ENCODE assay signal across 19 cellular contexts in the genomic region with DNA sequence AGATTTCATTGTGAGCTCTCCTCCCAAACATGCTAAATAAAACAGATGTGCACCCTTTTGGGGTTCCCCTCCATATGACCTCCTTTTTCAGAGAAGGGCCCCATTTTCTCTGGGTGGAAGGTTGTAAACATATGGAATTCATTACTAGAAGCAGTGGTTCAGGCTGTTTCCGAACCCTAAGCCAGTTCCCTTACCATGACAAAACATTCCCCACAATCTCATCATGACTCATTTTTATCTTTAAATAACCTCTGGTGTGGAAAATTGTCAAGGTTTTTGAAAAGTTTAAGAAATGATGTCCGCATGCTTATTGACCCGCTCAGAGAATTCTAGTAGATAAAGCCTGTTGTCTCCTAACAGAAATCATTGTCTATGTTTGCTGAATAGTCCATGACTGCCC.
DNase-seq lines count a peak whose midpoint lies in the region; ATAC-seq and TF ChIP-seq lines count a peak whose summit lies in the region.
"Had no signal": no experiment of that assay in that cellular context is flagged by ENCODE, and none has a peak within 500 bp of the region (broad histone marks: within the 10 kb centered on the region; RNA-seq: fewer than 3 reads in every experiment).

No MANE protein-coding gene starts in this region.

- peak overlapping the region; percentile 51 for H3K9ac ChIP-seq in mesenchymal stem cell (ENCODE audit: low read length)

- no peak overlapping the region for H3K4me3 ChIP-seq in AG04449 (ENCODE audit: low read depth, low read length)
- no peak overlapping the region for H3K4me3 ChIP-seq in cardiac fibroblast (replicated peaks in 1 of 2; ENCODE audit: low read depth in 2 of 2, low read length in 2 of 2)
- H3K4me3 ChIP-seq in mesenchymal stem cell (ENCODE audit: insufficient read depth in 1 of 2, low read depth in 1 of 2, low read length in 2 of 2) = peak overlapping the region in 1 of 2 experiments; percentile 57
- H3K4me3 ChIP-seq: heart left ventricle, psoas muscle, SJSA1, vagina had no signal

- H2BK5ac ChIP-seq in mesenchymal stem cell (ENCODE audit: low read depth, low read length, poor library complexity, severe bottlenecking) = no peak overlapping the region

- H4K91ac ChIP-seq in mesenchymal stem cell (ENCODE audit: low read length) = no peak overlapping the region

- no peak overlapping the region for H4K8ac ChIP-seq in mesenchymal stem cell (ENCODE audit: low read length)

- WGBS in mesenchymal stem cell = 95% methylated on average over 2 of the region's 3 CpGs

- H2BK15ac ChIP-seq in mesenchymal stem cell (ENCODE audit: low read depth, poor library complexity, severe bottlenecking) = no peak overlapping the region

- H2BK120ac ChIP-seq in mesenchymal stem cell (ENCODE audit: low read depth, low read length) = no peak overlapping the region

- CTCF ChIA-PET in AG04449 (lab: Yijun Ruan, JAX) = no interaction called here

- H3K27ac ChIP-seq in mesenchymal stem cell (ENCODE audit: low read length, poor library complexity, severe bottlenecking) = no peak overlapping the region
- H3K27ac ChIP-seq: psoas muscle, SJSA1 had no signal

- no peak overlapping the region for H3K4ac ChIP-seq in mesenchymal stem cell (ENCODE audit: low read depth in 1 of 2, low read length in 2 of 2)

- no peak overlapping the region for H3K4me2 ChIP-seq in mesenchymal stem cell (ENCODE audit: low read length, poor library complexity, severe bottlenecking)

- POLR2A ChIA-PET in AG04449 (lab: Yijun Ruan, JAX) = no interaction called here

- H3K79me1 ChIP-seq in mesenchymal stem cell (replicated peaks; ENCODE audit: low read length, poor library complexity, severe bottlenecking) = no peaks in the 10 kb centered on the region

- no peak overlapping the region for H2BK12ac ChIP-seq in mesenchymal stem cell (ENCODE audit: low read length in 2 of 2)

- no peaks in the 10 kb centered on the region for H3K36me3 ChIP-seq in mesenchymal stem cell (ENCODE audit: control insufficient read depth in 1 of 2, insufficient read depth in 2 of 2, low read depth in 1 of 2, low read length in 2 of 2)
- H3K36me3 ChIP-seq: BE2C, heart left ventricle, SJSA1, vagina had no signal

- H3K18ac ChIP-seq in mesenchymal stem cell (ENCODE audit: low read depth in 1 of 2, low read length in 2 of 2) = no peak overlapping the region

- no peak overlapping the region for H3K23ac ChIP-seq in mesenchymal stem cell (ENCODE audit: low read length in 2 of 2)

- ATAC-seq in HG02970 (IDR thresholded peaks at IDR 0.05; ENCODE audit: low FRiP score, unreplicated experiment) = no peak
- ATAC-seq: activated CD4-positive, alpha-beta T cell treated with anti-CD3 and anti-CD28 coated beads for 36 hours; stimulated activated naive CD8-positive, alpha-beta T cell treated with anti-CD3 and anti-CD28 coated beads, Interleukin-15, amount 100 ng/mL, for 72 hours had no signal

- H2AK5ac ChIP-seq in mesenchymal stem cell (ENCODE audit: low read length, severe bottlenecking) = no peak overlapping the region

- H3K27me3 ChIP-seq in mesenchymal stem cell (ENCODE audit: control insufficient read depth in 1 of 2, insufficient read depth in 1 of 2, low read length in 2 of 2) = no peaks in the 10 kb centered on the region
- H3K27me3 ChIP-seq: BE2C, heart left ventricle, SJSA1, vagina had no signal

- H3K4me1 ChIP-seq in mesenchymal stem cell (ENCODE audit: control insufficient read depth, insufficient read depth, low read depth, low read length) = no peaks in the 10 kb centered on the region
- H3K4me1 ChIP-seq: BE2C, SJSA1 had no signal

- no peak overlapping the region for H3K14ac ChIP-seq in mesenchymal stem cell (ENCODE audit: low read length in 2 of 2)

- peak; percentile 45 for DNase-seq in AG04449 (ENCODE audit: low read depth, low spot score)
- peak; percentile 6 for DNase-seq in H4 (ENCODE audit: low spot score)
- DNase-seq in cardiac fibroblast (ENCODE audit: low read depth in 2 of 2) = peak; percentile 72 to 83
- DNase-seq in mesenchymal stem cell = peak; percentile 22
- no peak for DNase-seq in effector CD4-positive, alpha-beta T cell
- no peak for DNase-seq in GOT3 (lab: John Stamatoyannopoulos, UW)
- no peak for DNase-seq in effector CD8-positive, alpha-beta T cell (lab: John Stamatoyannopoulos, UW)
- DNase-seq: activated CD4-positive, alpha-beta T cell treated with anti-CD3 and anti-CD28 coated beads for 36 hours; activated naive CD4-positive, alpha-beta T cell treated with anti-CD3 and anti-CD28 coated beads for 36 hours; BE2C; heart left ventricle; kidney glomerular epithelial cell; NCI-H446 treated with DMSO at 0.1 percent for 48 hours; psoas muscle; stimulated activated naive CD8-positive, alpha-beta T cell treated with anti-CD3 and anti-CD28 coated beads, Interleukin-15, amount 100 ng/mL, for 72 hours; T-helper 9 cell had no signal

- TF ChIP-seq CTCF in AG04449 (IDR thresholded peaks at IDR 0.05; ENCODE audit: insufficient read depth, low read length, missing control alignments) (no peak), cardiac fibroblast (IDR thresholded peaks at IDR 0.05; ENCODE audit: low read depth, low read length) (no peak)

- H2AFZ ChIP-seq in mesenchymal stem cell (ENCODE audit: low read depth, low read length) = no peak overlapping the region

- peaks cover 3% of the 10 kb centered on the region for H3K9me3 ChIP-seq in mesenchymal stem cell (ENCODE audit: control insufficient read depth, low read length)
- H3K9me3 ChIP-seq: BE2C, psoas muscle, SJSA1, vagina had no signal

Comparison
In these comparisons a context has a peak if more than half of its experiments do, and no peak if none do; other contexts are left out.
1. DNase-seq: peak in AG04449 (single experiment), H4 (single experiment), cardiac fibroblast (2 of 2) and mesenchymal stem cell (single experiment); none in effector CD4-positive, alpha-beta T cell (single experiment), GOT3 (single experiment) and effector CD8-positive, alpha-beta T cell (single experiment).